In the genomic region with DNA sequence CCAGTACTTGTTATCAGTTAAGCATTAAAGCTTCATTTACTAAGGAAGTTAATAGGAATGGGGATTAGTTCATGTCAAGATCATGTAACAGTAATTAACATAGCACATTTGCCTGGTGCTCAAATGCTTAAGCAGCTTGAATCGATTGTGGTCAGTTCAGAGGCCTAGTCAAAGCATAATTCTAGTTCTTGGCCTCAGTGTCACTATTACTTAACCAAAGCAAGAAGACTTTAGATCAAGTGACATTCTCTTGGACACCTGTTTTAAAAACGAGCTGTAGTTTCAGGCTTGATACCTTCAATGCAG, we compare ENCODE assay signal across 19 cellular contexts.
DNase-seq lines count a peak whose midpoint lies in the region; ATAC-seq and TF ChIP-seq lines count a peak whose summit lies in the region.
"Had no signal": no experiment of that assay in that cellular context is flagged by ENCODE, and none has a peak within 500 bp of the region (broad histone marks: within the 10 kb centered on the region; RNA-seq: fewer than 3 reads in every experiment).

No MANE protein-coding gene starts in this region.

- no peak overlapping the region for H3K4me3 ChIP-seq in ascending aorta
- H3K4me3 ChIP-seq in skeletal muscle satellite cell (ENCODE audit: low read length) = no peak overlapping the region
- H3K4me3 ChIP-seq: dorsolateral prefrontal cortex, K562, left lung had no signal

- H3K27ac ChIP-seq in ascending aorta = peak overlapping the region; percentile 29 to 41
- H3K27ac ChIP-seq: 22Rv1, dorsolateral prefrontal cortex, left lung had no signal

- H3K27me3 ChIP-seq in ascending aorta = no peaks in the 10 kb centered on the region
- no peaks in the 10 kb centered on the region for H3K27me3 ChIP-seq in skeletal muscle satellite cell (ENCODE audit: control insufficient read depth, insufficient read depth, low read length)
- H3K27me3 ChIP-seq: dorsolateral prefrontal cortex, left lung had no signal

- peak overlapping the region; percentile 21 for H3K4me2 ChIP-seq in skeletal muscle satellite cell (ENCODE audit: low read length)

- H3K36me3 ChIP-seq in ascending aorta (peaks cover 33 to 75% of the 10 kb centered on the region in 2 donors), skeletal muscle satellite cell (ENCODE audit: insufficient read depth, low read length) (peaks cover 35% of the 10 kb centered on the region)

- DNase-seq in DMS 273 (lab: John Stamatoyannopoulos, UW; ENCODE audit: unreplicated experiment) = peak; percentile 10
- DNase-seq in DMS 273 treated with DMSO at 0.1 percent for 48 hours (lab: John Stamatoyannopoulos, UW) = no peak
- no peak for DNase-seq in ascending aorta (ENCODE audit: low spot score in 2 of 2)
- peak; percentile 38 for DNase-seq in iris pigment epithelial cell (ENCODE audit: low read depth)
- no peak for DNase-seq in NCI-H187 (lab: John Stamatoyannopoulos, UW)
- no peak for DNase-seq in posterior cingulate gyrus
- DNase-seq: activated CD8-positive, alpha-beta memory T cell treated with anti-CD3 and anti-CD28 coated beads, Interleukin-2, amount 50 U/mL, for 48 hours; activated naive CD4-positive, alpha-beta T cell; dorsolateral prefrontal cortex; left lung; NCI-H1092; NCI-H2171 treated with DMSO at 0.1 percent for 48 hours; Right ventricle myocardium superior; stimulated activated CD4-positive, alpha-beta T cell treated with anti-CD3 and anti-CD28 coated beads, Interleukin-15, amount 100 ng/mL, for 24 hours; T-helper 2 cell had no signal

- H3K9ac ChIP-seq in skeletal muscle satellite cell (ENCODE audit: low read depth, low read length) = peak overlapping the region; percentile 12

- intact Hi-C loops in ascending aorta (cut with DNase I) (no loop called here), posterior cingulate gyrus (cut with DNase I) (no loop called here)

- TF ChIP-seq CTCF in ascending aorta (IDR thresholded peaks at IDR 0.05) = no peak

- H3K9me3 ChIP-seq in ascending aorta (no peaks in the 10 kb centered on the region), skeletal muscle satellite cell (replicated peaks; ENCODE audit: low read length) (no peaks in the 10 kb centered on the region)
- H3K9me3 ChIP-seq: left lung had no signal

- no peak for ATAC-seq in HG02970 (IDR thresholded peaks at IDR 0.05; ENCODE audit: low FRiP score, unreplicated experiment)
- ATAC-seq: K562, left lung had no signal

- peaks cover 0 to 2% of the 10 kb centered on the region in 2 donors for H3K4me1 ChIP-seq in ascending aorta
- H3K4me1 ChIP-seq in skeletal muscle satellite cell (ENCODE audit: control insufficient read depth, insufficient read depth, low read length) = peaks cover 23% of the 10 kb centered on the region
- H3K4me1 ChIP-seq: left lung had no signal

Comparison
In these comparisons a context has a peak if more than half of its experiments do, and no peak if none do; other contexts are left out.
1. DNase-seq: peak in DMS 273 (single experiment) and iris pigment epithelial cell (single experiment); none in DMS 273 treated with DMSO at 0.1 percent for 48 hours (single experiment), ascending aorta (0 of 2), NCI-H187 (0 of 2) and posterior cingulate gyrus (0 of 10).